8 cellular contexts compared by ENCODE assay signal in genomic region chr10:97454330-97455036, GRCh38. TPM values are rescaled to one million over a fixed set of nuclear protein-coding genes. Genes with fewer than 3 reads are reported as not detected.
DNase-seq lines count a peak whose midpoint lies in the region; ATAC-seq and TF ChIP-seq lines count a peak whose summit lies in the region.

No MANE protein-coding gene starts in this region.

- peaks cover 0 to 41% (median 19%) of the 10 kb centered on the region in 4 donors for H3K36me3 ChIP-seq in right lobe of liver

- H3K4me3 ChIP-seq in astrocyte of the spinal cord (ENCODE audit: low read depth, low read length) (no peak overlapping the region), right lobe of liver (no peak overlapping the region)

- no peak overlapping the region for H3K27ac ChIP-seq in right lobe of liver

- TF ChIP-seq CTCF in astrocyte of the spinal cord (IDR thresholded peaks at IDR 0.05; ENCODE audit: low read depth, low read length) (no peak), right lobe of liver (IDR thresholded peaks at IDR 0.05) (no peak)

- in situ Hi-C loops in astrocyte of the spinal cord (cut with HindIII; ENCODE audit: low sequenced_read_pairs) = no loop called here

- DNase-seq in stimulated activated CD4-positive, alpha-beta T cell treated with anti-CD3 and anti-CD28 coated beads, Interleukin-2, amount 100 ng/mL, for 4 hours (ENCODE audit: low read depth) = peak; percentile 55
- DNase-seq in stimulated activated CD4-positive, alpha-beta T cell treated with anti-CD3 and anti-CD28 coated beads, Interleukin-2, amount 100 ng/mL, for 48 hours = no peak
- peak; percentile 35 for DNase-seq in astrocyte of the spinal cord (ENCODE audit: low read depth, low spot score)
- DNase-seq in right lobe of liver = peak in 1 of 3 donors; percentile 70
- no peak for DNase-seq in NCI-H2107 (lab: John Stamatoyannopoulos, UW)
- DNase-seq in AG08395 (ENCODE audit: low spot score) = no peak
- no peak for DNase-seq in amniotic stem cell (lab: John Stamatoyannopoulos, UW)

- 38% methylated on average over 2 of the region's 3 CpGs for WGBS in right lobe of liver (ENCODE audit: insufficient coverage, low coverage, low lambda C conversion rate, missing lambda C conversion rate)

- intact Hi-C loops in right lobe of liver (cut with DNase I) = no loop called here

- TF ChIP-seq POLR2A in right lobe of liver (IDR thresholded peaks at IDR 0.05) = no peak

- no peaks in the 10 kb centered on the region for H3K9me3 ChIP-seq in right lobe of liver

- peak; percentile 59 to 81 (median 67) for ATAC-seq in right lobe of liver
- ATAC-seq in HG03095 (IDR thresholded peaks at IDR 0.05; ENCODE audit: unreplicated experiment) = no peak

- no peaks in the 10 kb centered on the region for H3K27me3 ChIP-seq in right lobe of liver

- peaks cover 0 to 8% (median 4%) of the 10 kb centered on the region in 4 donors for H3K4me1 ChIP-seq in right lobe of liver

RNA-seq across cellular contexts. Expression of gene ZDHHC16, which starts 8.5 kb away (rescaled TPM):
- total RNA-seq in right lobe of liver = 10 to 100 TPM; 15.8 to 27.0 (median 22.8) TPM

RNA-seq across cellular contexts. Expression of gene EXOSC1, which starts 8.7 kb away (rescaled TPM):
- total RNA-seq in right lobe of liver = 10 to 100 TPM in 5 of 6 experiments, 1 to 10 TPM in 1; 9.2 to 19.1 (median 11.8) TPM

RNA-seq across cellular contexts. Expression of gene PGAM1, which starts 28.5 kb away (rescaled TPM):
- total RNA-seq in right lobe of liver = 100 to 1,000 TPM; 100 to 228 (median 162) TPM

RNA-seq across cellular contexts. Expression of gene MMS19, which starts 43.7 kb away (rescaled TPM):
- total RNA-seq in right lobe of liver = 10 to 100 TPM; 18.7 to 40.7 (median 20.3) TPM

RNA-seq across cellular contexts. Expression of gene UBTD1, which starts 44.2 kb away (rescaled TPM):
- total RNA-seq in right lobe of liver = 1 to 10 TPM; 5.4 to 8.8 (median 7.0) TPM

Comparison
In these comparisons a context has a peak if more than half of its experiments do, and no peak if none do; other contexts are left out.
1. DNase-seq: peak in stimulated activated CD4-positive, alpha-beta T cell treated with anti-CD3 and anti-CD28 coated beads, Interleukin-2, amount 100 ng/mL, for 4 hours (single experiment) and astrocyte of the spinal cord (single experiment); none in stimulated activated CD4-positive, alpha-beta T cell treated with anti-CD3 and anti-CD28 coated beads, Interleukin-2, amount 100 ng/mL, for 48 hours (0 of 2), NCI-H2107 (single experiment), AG08395 (single experiment) and amniotic stem cell (single experiment).